Comparison of ENCODE assay signal across 1 cellular context in genomic region chr13:79402679-79403078, GRCh38.
TF ChIP-seq lines count a peak whose summit lies in the region.

No MANE protein-coding gene starts in this region.

TF ChIP-seq in GM12878, 131 proteins besides CTCF, POLR2A, EP300 and RAD21:
- TF ChIP-seq PML (IDR thresholded peaks at IDR 0.05; ENCODE audit: low read length), result no peak
- TF ChIP-seq NFXL1 (IDR thresholded peaks at IDR 0.05; ENCODE audit: borderline replicate concordance), result no peak
- no peak for TF ChIP-seq MTA2 (IDR thresholded peaks at IDR 0.05; ENCODE audit: low read depth)
- no peak for TF ChIP-seq KAT2A (conservative IDR thresholded peaks at IDR 0.05; ENCODE audit: control insufficient read depth, low read depth, low read length)
- no peak for TF ChIP-seq MLLT1 (IDR thresholded peaks at IDR 0.05)
- no peak for TF ChIP-seq POU2F2 (IDR thresholded peaks at IDR 0.05; ENCODE audit: borderline replicate concordance, low read depth, low read length)
- no peak for TF ChIP-seq SREBF2 (IDR thresholded peaks at IDR 0.05; ENCODE audit: low read length)
- no peak for TF ChIP-seq DPF2 (IDR thresholded peaks at IDR 0.05)
- no peak for TF ChIP-seq IRF4 (IDR thresholded peaks at IDR 0.05; ENCODE audit: low read depth, low read length)
- TF ChIP-seq E2F4 (IDR thresholded peaks at IDR 0.05; ENCODE audit: low read depth, low read length), result no peak
- no peak for TF ChIP-seq CREB1 (IDR thresholded peaks at IDR 0.05; ENCODE audit: low read depth)
- TF ChIP-seq POLR2AphosphoS2 (IDR thresholded peaks at IDR 0.05; ENCODE audit: low read depth, low read length), result no peak
- TF ChIP-seq FOS (IDR thresholded peaks at IDR 0.05; ENCODE audit: borderline replicate concordance, extremely low read depth, insufficient read length), result no peak
- no peak for TF ChIP-seq ZNF24 (IDR thresholded peaks at IDR 0.05)
- TF ChIP-seq MAX (IDR thresholded peaks at IDR 0.05; ENCODE audit: low read depth, low read length), result no peak
- no peak for TF ChIP-seq IRF5 (IDR thresholded peaks at IDR 0.05; ENCODE audit: borderline replicate concordance)
